ENCODE assay signal across 15 cellular contexts in the genomic region with DNA sequence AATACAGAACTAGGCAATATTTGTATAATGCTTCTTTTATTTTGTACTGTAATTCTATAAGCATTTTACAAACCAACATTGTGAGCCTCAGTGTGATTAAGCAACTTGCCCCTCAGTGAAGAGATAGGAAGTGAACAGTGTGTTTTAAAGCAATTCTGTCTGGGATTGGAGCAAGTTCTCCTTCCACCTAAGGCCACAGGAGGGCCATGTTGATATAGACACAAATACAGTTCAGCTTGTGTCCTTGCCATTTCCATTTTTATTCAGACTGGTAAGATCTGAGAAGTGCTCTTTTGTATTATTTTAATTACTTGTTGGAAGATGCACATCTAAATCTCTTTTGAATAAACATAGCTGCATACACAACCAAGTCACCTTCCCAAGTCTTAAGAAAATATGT.
DNase-seq lines count a peak whose midpoint lies in the region; ATAC-seq and TF ChIP-seq lines count a peak whose summit lies in the region.
"Had no signal": no experiment of that assay in that cellular context is flagged by ENCODE, and none has a peak within 500 bp of the region (broad histone marks: within the 10 kb centered on the region; RNA-seq: fewer than 3 reads in every experiment).

No MANE protein-coding gene starts in this region.

- H3K9ac ChIP-seq in mesendoderm (ENCODE audit: low read length), result no peak overlapping the region

- H4K8ac ChIP-seq in mesendoderm (ENCODE audit: low read depth, low read length), result no peak overlapping the region

- no peak overlapping the region for H3K18ac ChIP-seq in mesendoderm (ENCODE audit: low read length)

- no peak overlapping the region for H3K27ac ChIP-seq in C4-2B
- H3K27ac ChIP-seq in mesendoderm (ENCODE audit: low read depth, low read length), result no peak overlapping the region
- no peak overlapping the region for H3K27ac ChIP-seq in transverse colon

- H2BK5ac ChIP-seq in mesendoderm (ENCODE audit: low read length), result no peak overlapping the region

- no peak overlapping the region for H2AK5ac ChIP-seq in mesendoderm (ENCODE audit: low read length)

- in situ Hi-C loops in SK-MEL-5 (cut with HindIII; ENCODE audit: low pct_unique_long_range_greater_than_20kb, low sequenced_read_pairs) (no loop called here), transverse colon (cut with MboI; ENCODE audit: low pct_ligation_motif_present in 1 of 4, low pct_unique_long_range_greater_than_20kb in 1 of 4, low sequenced_read_pairs in 3 of 4) (no loop called here), KBM-7 (cut with MboI; ENCODE audit: low pct_unique_long_range_greater_than_20kb, low sequenced_read_pairs) (no loop called here)

- H2BK120ac ChIP-seq in mesendoderm (ENCODE audit: low read depth, low read length), result no peak overlapping the region

- H4K5ac ChIP-seq in mesendoderm (ENCODE audit: low read length), result no peak overlapping the region

- no peak overlapping the region for H3K56ac ChIP-seq in mesendoderm (ENCODE audit: low read length)

- no peak overlapping the region for H3K4me2 ChIP-seq in mesendoderm (ENCODE audit: low read length)

- TF ChIP-seq POLR2A in transverse colon (IDR thresholded peaks at IDR 0.05), result no peak

- no peak overlapping the region for H3K23ac ChIP-seq in mesendoderm (ENCODE audit: low read length)

- peaks cover 2% of the 10 kb centered on the region for H3K4me1 ChIP-seq in mesendoderm (ENCODE audit: control insufficient read depth, low read depth, low read length)
- H3K4me1 ChIP-seq in transverse colon, result no peaks in the 10 kb centered on the region

- no peaks in the 10 kb centered on the region for H3K79me2 ChIP-seq in mesendoderm (ENCODE audit: control insufficient read depth, insufficient read depth, low read length)

- TF ChIP-seq EP300 in transverse colon (IDR thresholded peaks at IDR 0.05; ENCODE audit: low read depth), result no peak

- peak; percentile 11 for DNase-seq in SK-MEL-5 (ENCODE audit: low read depth, low spot score)
- peak; percentile 13 for DNase-seq in mesendoderm
- DNase-seq in activated CD4-positive, alpha-beta T cell treated with anti-CD3 and anti-CD28 coated beads, Interleukin-2, amount 50 U/mL, for 48 hours, result no peak
- DNase-seq in transverse colon, result no peak
- DNase-seq in KBM-7, result no peak
- DNase-seq: activated CD4-positive, CD25-positive, alpha-beta regulatory T cell treated with anti-CD3 and anti-CD28 coated beads, Interleukin-2, amount 50 U/mL, for 72 hours; activated effector memory CD4-positive, alpha-beta T cell treated with Interleukin-2 at 50 U/mL for 16 hours; NCI-H1417; stimulated activated CD4-positive, alpha-beta T cell treated with anti-CD3 and anti-CD28 coated beads, Interleukin-4, amount 100 ng/mL, for 4 hours; T1000 had no signal

- H3K4me3 ChIP-seq in mesendoderm (ENCODE audit: low read length), result no peak overlapping the region
- no peak overlapping the region for H3K4me3 ChIP-seq in transverse colon
- H3K4me3 ChIP-seq: K562 had no signal

- intact Hi-C loops in transverse colon (cut with DNase I; ENCODE audit: low total_unique reads), result no loop called here

- H2BK15ac ChIP-seq in mesendoderm (replicated peaks; ENCODE audit: low read depth), result no peak overlapping the region

- no peaks in the 10 kb centered on the region for H3K27me3 ChIP-seq in mesendoderm (ENCODE audit: insufficient read depth, low read length, poor library complexity)
- no peaks in the 10 kb centered on the region for H3K27me3 ChIP-seq in transverse colon

- H3K4ac ChIP-seq in mesendoderm (ENCODE audit: low read depth, low read length), result no peak overlapping the region

- no peak for ATAC-seq in GM21825 (IDR thresholded peaks at IDR 0.05; ENCODE audit: unreplicated experiment)
- ATAC-seq: K562; natural killer cell treated with Interleukin-12 subunit alpha and Interleukin-12 subunit beta and Interleukin-15 and Interleukin-18, amount 100 ng/mL, for 72 hours had no signal

- TF ChIP-seq CTCF in C4-2B (conservative IDR thresholded peaks at IDR 0.05) (peak; percentile 54), LNCAP (IDR thresholded peaks at IDR 0.05) (peak; percentile 61), transverse colon (IDR thresholded peaks at IDR 0.05) (no peak)

- peaks cover 0 to 5% of the 10 kb centered on the region in 2 donors for H3K9me3 ChIP-seq in transverse colon

- H3K79me1 ChIP-seq in mesendoderm (ENCODE audit: low read length), result no peaks in the 10 kb centered on the region

- H3K36me3 ChIP-seq in mesendoderm (ENCODE audit: control insufficient read depth, insufficient read depth, low read length), result no peaks in the 10 kb centered on the region
- H3K36me3 ChIP-seq in transverse colon, result no peaks in the 10 kb centered on the region

Comparison
In these comparisons a context has a peak if more than half of its experiments do, and no peak if none do; other contexts are left out.
1. CTCF ChIP-seq: peak in C4-2B (single experiment) and LNCAP (single experiment); none in transverse colon (0 of 5).
2. DNase-seq: peak in SK-MEL-5 (single experiment) and mesendoderm (single experiment); none in activated CD4-positive, alpha-beta T cell treated with anti-CD3 and anti-CD28 coated beads, Interleukin-2, amount 50 U/mL, for 48 hours (0 of 2), transverse colon (single experiment) and KBM-7 (single experiment).